ENCODE assay signal across 1 cellular context in genomic region chr19:13399746-13400145, GRCh38.
TF ChIP-seq lines count a peak whose summit lies in the region.

No MANE protein-coding gene starts in this region.

TF ChIP-seq in K562, 482 proteins besides CTCF, POLR2A, EP300 and RAD21:
- TF ChIP-seq ZEB2 (IDR thresholded peaks at IDR 0.05) (no peak), CBX1 (IDR thresholded peaks at IDR 0.05; ENCODE audit: low read depth) (0 out of 2 replicates have a peak, but pooled peaks have one; percentile 58), ZNF23 (CRISPR knock-in tag; IDR thresholded peaks at IDR 0.05) (no peak), ELK1 (CRISPR knock-in tag; IDR thresholded peaks at IDR 0.05) (no peak), MCM7 (IDR thresholded peaks at IDR 0.05) (no peak), ZNF174 (CRISPR knock-in tag; IDR thresholded peaks at IDR 0.05) (no peak), CCAR2 (IDR thresholded peaks at IDR 0.05; ENCODE audit: low read depth, low read length) (no peak), SPI1 (IDR thresholded peaks at IDR 0.05; ENCODE audit: borderline replicate concordance, low read depth, low read length) (no peak), ELF4 (CRISPR knock-in tag; IDR thresholded peaks at IDR 0.05) (no peak), ZBTB9 (CRISPR knock-in tag; IDR thresholded peaks at IDR 0.05) (no peak), SMARCA5 (IDR thresholded peaks at IDR 0.05) (peak; percentile 91; the same call in 1 of the 2 replicates), KAT2B (IDR thresholded peaks at IDR 0.05; ENCODE audit: low read depth, low read length) (no peak), CBX8 (IDR thresholded peaks at IDR 0.05; ENCODE audit: borderline replicate concordance, extremely low read depth, low read depth, low read length, poor library complexity, severe bottlenecking) (no peak), KDM1A (IDR thresholded peaks at IDR 0.05) (peak; percentile 89 to 92), ZNF407 (IDR thresholded peaks at IDR 0.05; ENCODE audit: low read depth) (no peak), ZNF764 (CRISPR knock-in tag; IDR thresholded peaks at IDR 0.05; ENCODE audit: low read depth) (no peak), HDAC2 (IDR thresholded peaks at IDR 0.05) (peak; percentile 93), SNIP1 (IDR thresholded peaks at IDR 0.05; ENCODE audit: low read depth) (no peak), RCOR1 (IDR thresholded peaks at IDR 0.05; ENCODE audit: borderline replicate concordance in 1 of 2, low read depth in 2 of 2, low read length in 2 of 2) (peak in 1 of 2 experiments; percentile 83; a peak in 2 of 4 replicates), MBD1 (CRISPR knock-in tag; IDR thresholded peaks at IDR 0.05) (no peak), JUNB (CRISPR knock-in tag; conservative IDR thresholded peaks at IDR 0.05) (no peak), NRF1 (conservative IDR thresholded peaks at IDR 0.05 in 1 of 2, IDR thresholded peaks at IDR 0.05 in 1 of 2) (no peak), POLR2G (IDR thresholded peaks at IDR 0.05; ENCODE audit: low read depth, low read length) (no peak), PKNOX1 (IDR thresholded peaks at IDR 0.05) (no peak), NR0B1 (IDR thresholded peaks at IDR 0.05; ENCODE audit: partially characterized antibody) (no peak), HNRNPH1 (optimal IDR thresholded peaks at IDR 0.05; ENCODE audit: low read depth, low read length) (no peak), ADNP (tag; IDR thresholded peaks at IDR 0.05) (peak; percentile 96), CHD4 (IDR thresholded peaks at IDR 0.05; ENCODE audit: insufficient read depth, insufficient replicate concordance, low read depth, low read length, poor library complexity, severe bottlenecking) (peak; percentile 98), YY1 (IDR thresholded peaks at IDR 0.05; ENCODE audit: borderline replicate concordance in 1 of 3, control insufficient read depth in 1 of 3, extremely low read depth in 1 of 3, insufficient read depth in 3 of 3, insufficient read length in 1 of 3, insufficient replicate concordance in 2 of 3, low read depth in 1 of 3, low read length in 2 of 3) (no peak), RBM25 (IDR thresholded peaks at IDR 0.05; ENCODE audit: low read depth, low read length, severe bottlenecking) (peak; percentile 98), RBM22 (IDR thresholded peaks at IDR 0.05; ENCODE audit: low read depth, low read length, poor library complexity, severe bottlenecking) (no peak), BCOR (IDR thresholded peaks at IDR 0.05) (peak; percentile 99), PHF20 (IDR thresholded peaks at IDR 0.05; ENCODE audit: partially characterized antibody) (peak; percentile 64), UBTF (IDR thresholded peaks at IDR 0.05; ENCODE audit: borderline replicate concordance in 1 of 2, low read depth in 2 of 2, low read length in 2 of 2) (no peak), GATAD2A (IDR thresholded peaks at IDR 0.05) (no peak), FOXA3 (CRISPR knock-in tag; conservative IDR thresholded peaks at IDR 0.05 in 1 of 2, IDR thresholded peaks at IDR 0.05 in 1 of 2) (no peak), BRD9 (IDR thresholded peaks at IDR 0.05; ENCODE audit: low read depth, partially characterized antibody) (no peak), ZNF134 (CRISPR knock-in tag; conservative IDR thresholded peaks at IDR 0.05) (no peak), ERF (CRISPR knock-in tag; IDR thresholded peaks at IDR 0.05) (no peak)
